In genomic region chr16:84597518-84598390, GRCh38 we compare ENCODE assay signal across 8 cellular contexts. TPM values are rescaled to one million over a fixed set of nuclear protein-coding genes. Genes with fewer than 3 reads are reported as not detected.
DNase-seq lines count a peak whose midpoint lies in the region; ATAC-seq and TF ChIP-seq lines count a peak whose summit lies in the region.

No MANE protein-coding gene starts in this region.

- no peaks in the 10 kb centered on the region for H3K27me3 Mint-ChIP-seq in activated T-cell treated with anti-CD3 and anti-CD28 coated beads, Interleukin-2, amount 50 U/mL, for 24 hours
- H3K27me3 Mint-ChIP-seq in WTC11 (ENCODE audit: low read depth) = no peaks in the 10 kb centered on the region; the same call in 1 of the 2 replicates

- H3K27me3 ChIP-seq in liver (ENCODE audit: control insufficient read depth in 4 of 4, insufficient read depth in 4 of 4, low read length in 3 of 4) = no peaks in the 10 kb centered on the region
- no peaks in the 10 kb centered on the region for H3K27me3 ChIP-seq in tibial nerve

- 65% methylated on average over 14 of the region's 14 CpGs for WGBS in liver
- WGBS in tibial nerve, 2 donors = 52 to 58% methylated on average over 13 to 14 of the region's 14 CpGs

- H3K4me1 ChIP-seq in liver (ENCODE audit: control insufficient read depth in 4 of 4, insufficient read depth in 4 of 4, low read length in 3 of 4) = peaks cover 0 to 7% (median 6%) of the 10 kb centered on the region in 4 donors
- peaks cover 0 to 76% (median 70%) of the 10 kb centered on the region in 4 donors for H3K4me1 ChIP-seq in tibial nerve

- peak overlapping the region; percentile 32 to 77 for H3K27ac ChIP-seq in liver (ENCODE audit: low read depth in 1 of 2, low read length in 2 of 2)
- H3K27ac ChIP-seq in tibial nerve = peak overlapping the region; percentile 40 to 94 (median 88)

- no peak overlapping the region for H3K9ac ChIP-seq in liver (ENCODE audit: low read depth in 1 of 2, low read length in 2 of 2)

- no peak for TF ChIP-seq EP300 in tibial nerve (IDR thresholded peaks at IDR 0.05)

- TF ChIP-seq POLR2A in tibial nerve (IDR thresholded peaks at IDR 0.05) = no peak

- H3K36me3 ChIP-seq in liver (ENCODE audit: control insufficient read depth in 4 of 4, insufficient read depth in 3 of 4, low read depth in 1 of 4, low read length in 3 of 4) (no peaks in the 10 kb centered on the region), tibial nerve (peaks cover 0 to 3% (median 0%) of the 10 kb centered on the region in 3 donors)

- H3K4me3 ChIP-seq in liver (ENCODE audit: low read depth in 1 of 3, low read length in 3 of 3) (no peak overlapping the region), tibial nerve (no peak overlapping the region)

- no peak for TF ChIP-seq RAD21 in liver (IDR thresholded peaks at IDR 0.05)

- H3K4me3 Mint-ChIP-seq in activated T-cell treated with anti-CD3 and anti-CD28 coated beads, Interleukin-2, amount 50 U/mL, for 24 hours = peak overlapping the region; percentile 63
- H3K4me3 Mint-ChIP-seq in WTC11 = no peak overlapping the region

- DNase-seq in activated naive CD4-positive, alpha-beta T cell treated with Interleukin-2 at 50 U/mL for 16 hours = peak; percentile 30
- DNase-seq in activated naive CD4-positive, alpha-beta T cell treated with anti-CD3 and anti-CD28 coated beads, Interleukin-2, amount 50 U/mL, for 16 hours = no peak
- DNase-seq in activated T-cell treated with anti-CD3 and anti-CD28 coated beads, Interleukin-2, amount 50 U/mL, for 24 hours = peak; percentile 47
- DNase-seq in tibial nerve (ENCODE audit: low spot score in 2 of 2) (no peak), WTC11 (ENCODE audit: low spot score) (no peak), H4 (ENCODE audit: low spot score) (no peak)
- no peak for DNase-seq in effector CD4-positive, alpha-beta T cell

- no peak for TF ChIP-seq CTCF in liver (IDR thresholded peaks at IDR 0.05; ENCODE audit: low read depth, low read length, missing input control)
- TF ChIP-seq CTCF in tibial nerve (IDR thresholded peaks at IDR 0.05) = no peak
- no peak for TF ChIP-seq CTCF in WTC11 (IDR thresholded peaks at IDR 0.05)

- H3K36me3 Mint-ChIP-seq in activated T-cell treated with anti-CD3 and anti-CD28 coated beads, Interleukin-2, amount 50 U/mL, for 24 hours (ENCODE audit: low read depth) = peaks cover 62% of the 10 kb centered on the region
- H3K36me3 Mint-ChIP-seq in WTC11 = peaks cover 8% of the 10 kb centered on the region; the same call in 1 of the 2 replicates

- peaks cover 94% of the 10 kb centered on the region for H3K4me1 Mint-ChIP-seq in activated T-cell treated with anti-CD3 and anti-CD28 coated beads, Interleukin-2, amount 50 U/mL, for 24 hours (ENCODE audit: low read depth)
- H3K4me1 Mint-ChIP-seq in WTC11 = peaks cover 62% of the 10 kb centered on the region

- H3K27ac Mint-ChIP-seq in activated T-cell treated with anti-CD3 and anti-CD28 coated beads, Interleukin-2, amount 50 U/mL, for 24 hours = peak overlapping the region; percentile 99
- H3K27ac Mint-ChIP-seq in WTC11 = no peak overlapping the region

- no peak for ATAC-seq in WTC11

- no peaks in the 10 kb centered on the region for H3K9me3 Mint-ChIP-seq in activated T-cell treated with anti-CD3 and anti-CD28 coated beads, Interleukin-2, amount 50 U/mL, for 24 hours
- no peaks in the 10 kb centered on the region for H3K9me3 Mint-ChIP-seq in WTC11

- POLR2A ChIA-PET in WTC11 (lab: Charles Lee) = interaction anchor here (1.1 kb wide), 1 partner anchor 20 kb away, joined by 3 read pairs; the partner anchor contains the start of gene COTL1

- CTCF ChIA-PET in WTC11 (lab: Charles Lee) = interaction anchor here (0.5 to 4.2 kb wide), 6 partner anchors 25 to 380 kb away, joined by 4 to 18 read pairs (median 14); no protein-coding TSS in a partner anchor

- H3K9me3 ChIP-seq in liver (ENCODE audit: control insufficient read depth in 4 of 4, low read length in 3 of 4) = no peaks in the 10 kb centered on the region
- no peaks in the 10 kb centered on the region for H3K9me3 ChIP-seq in tibial nerve

TF ChIP-seq in liver, 16 proteins besides CTCF, POLR2A, EP300 and RAD21 (continues in another document):
- TF ChIP-seq EGR1 (IDR thresholded peaks at IDR 0.05; ENCODE audit: low read depth in 2 of 2) (no peak), FOXA2 (IDR thresholded peaks at IDR 0.05) (no peak), JUND (IDR thresholded peaks at IDR 0.05) (no peak), YY1 (IDR thresholded peaks at IDR 0.05) (no peak), MAX (IDR thresholded peaks at IDR 0.05) (no peak), HNF4G (IDR thresholded peaks at IDR 0.05) (no peak), RXRA (IDR thresholded peaks at IDR 0.05) (no peak)
- TF ChIP-seq, protein P1, sequence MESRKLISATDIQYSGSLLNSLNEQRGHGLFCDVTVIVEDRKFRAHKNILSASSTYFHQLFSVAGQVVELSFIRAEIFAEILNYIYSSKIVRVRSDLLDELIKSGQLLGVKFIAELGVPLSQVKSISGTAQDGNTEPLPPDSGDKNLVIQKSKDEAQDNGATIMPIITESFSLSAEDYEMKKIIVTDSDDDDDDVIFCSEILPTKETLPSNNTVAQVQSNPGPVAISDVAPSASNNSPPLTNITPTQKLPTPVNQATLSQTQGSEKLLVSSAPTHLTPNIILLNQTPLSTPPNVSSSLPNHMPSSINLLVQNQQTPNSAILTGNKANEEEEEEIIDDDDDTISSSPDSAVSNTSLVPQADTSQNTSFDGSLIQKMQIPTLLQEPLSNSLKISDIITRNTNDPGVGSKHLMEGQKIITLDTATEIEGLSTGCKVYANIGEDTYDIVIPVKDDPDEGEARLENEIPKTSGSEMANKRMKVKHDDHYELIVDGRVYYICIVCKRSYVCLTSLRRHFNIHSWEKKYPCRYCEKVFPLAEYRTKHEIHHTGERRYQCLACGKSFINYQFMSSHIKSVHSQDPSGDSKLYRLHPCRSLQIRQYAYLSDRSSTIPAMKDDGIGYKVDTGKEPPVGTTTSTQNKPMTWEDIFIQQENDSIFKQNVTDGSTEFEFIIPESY (IDR thresholded peaks at IDR 0.05) = no peak

TF ChIP-seq in WTC11, 78 proteins besides CTCF, POLR2A, EP300 and RAD21:
- no peak for TF ChIP-seq TCF7 (CRISPR knock-in tag; IDR thresholded peaks at IDR 0.05; ENCODE audit: low read depth)
- no peak for TF ChIP-seq CBFB (CRISPR knock-in tag; IDR thresholded peaks at IDR 0.05; ENCODE audit: low read depth)
- TF ChIP-seq ZNF317 (CRISPR knock-in tag; IDR thresholded peaks at IDR 0.05; ENCODE audit: borderline replicate concordance, low read depth) = no peak
- TF ChIP-seq E2F4 (CRISPR knock-in tag; IDR thresholded peaks at IDR 0.05; ENCODE audit: borderline replicate concordance, low read depth) = no peak
- TF ChIP-seq NFE2L1 (CRISPR knock-in tag; IDR thresholded peaks at IDR 0.05) = no peak
TF ChIP-seq in WTC11: peak in this region for 0.

RNA-seq across cellular contexts. Expression of gene COTL1, which starts 20.1 kb away (rescaled TPM):
- total RNA-seq in liver (10 to 100 TPM; 12.0 to 59.5 TPM), tibial nerve (10 to 100 TPM; 29.9 to 84.9 (median 52.6) TPM), WTC11 (2021) (102 to 122 TPM (median 122 TPM) in 3 replicates)
- polyA plus RNA-seq in liver = 10 to 100 TPM; 12.9 to 33.0 TPM
- 197 and 232 TPM in 2 replicates for total RNA-seq in H4 (2014; rRNA removed; shearing (Covaris generic))

RNA-seq across cellular contexts. Expression of gene KLHL36, which starts 50.6 kb away (rescaled TPM):
- total RNA-seq in liver = 10 to 100 TPM; 20.9 to 53.6 TPM
- polyA plus RNA-seq in liver = 10 to 100 TPM; 11.5 to 12.9 TPM
- 10 to 100 TPM; 60.1 to 75.3 (median 66.0) TPM for total RNA-seq in tibial nerve
- total RNA-seq in WTC11 (2021) = 55.7 to 56.1 TPM (median 55.8 TPM) in 3 replicates
- 19.2 and 23.5 TPM in 2 replicates for total RNA-seq in H4 (2014; rRNA removed; shearing (Covaris generic))

Comparison
In these comparisons a context has a peak if more than half of its experiments do, and no peak if none do; other contexts are left out.
1. DNase-seq: peak in activated naive CD4-positive, alpha-beta T cell treated with Interleukin-2 at 50 U/mL for 16 hours (single experiment) and activated T-cell treated with anti-CD3 and anti-CD28 coated beads, Interleukin-2, amount 50 U/mL, for 24 hours (single experiment); none in activated naive CD4-positive, alpha-beta T cell treated with anti-CD3 and anti-CD28 coated beads, Interleukin-2, amount 50 U/mL, for 16 hours (single experiment), tibial nerve (0 of 2), WTC11 (single experiment), effector CD4-positive, alpha-beta T cell (single experiment) and H4 (single experiment).